ENCODE assay signal across 14 cellular contexts in genomic region chr3:46500631-46501377, GRCh38. TPM values are rescaled to one million over a fixed set of nuclear protein-coding genes. Genes with fewer than 3 reads are reported as not detected.
A peak's percentile ranks its signal among the peaks of the same experiment; 100 is the strongest.
DNase-seq lines count a peak whose midpoint lies in the region; ATAC-seq, FAIRE-seq and TF ChIP-seq lines count a peak whose summit lies in the region.
"Had no signal": no experiment of that assay in that cellular context is flagged by ENCODE, and none has a peak within 500 bp of the region (broad histone marks: within the 10 kb centered on the region; RNA-seq: fewer than 3 reads in every experiment).

No MANE protein-coding gene starts in this region.

- TF ChIP-seq POLR2A in GM12892 (IDR thresholded peaks at IDR 0.05; ENCODE audit: low read depth, low read length), result no peak
- TF ChIP-seq POLR2A in NB4 (IDR thresholded peaks at IDR 0.05; ENCODE audit: extremely low read depth, insufficient read length), result no peak

- peaks cover 16% of the 10 kb centered on the region for H3K4me1 Mint-ChIP-seq in stimulated activated effector memory CD8-positive, alpha-beta T cell treated with anti-CD3 and anti-CD28 coated beads, Interleukin-12 subunit alpha, Interleukin-12 subunit beta, amount 100 ng/mL, for 72 hours

- H3K36me3 Mint-ChIP-seq in stimulated activated effector memory CD8-positive, alpha-beta T cell treated with anti-CD3 and anti-CD28 coated beads, Interleukin-12 subunit alpha, Interleukin-12 subunit beta, amount 100 ng/mL, for 72 hours, result no peaks in the 10 kb centered on the region
- H3K36me3 Mint-ChIP-seq: IgD-negative memory B cell had no signal

- no peak overlapping the region for H3K4me3 Mint-ChIP-seq in stimulated activated effector memory CD8-positive, alpha-beta T cell treated with anti-CD3 and anti-CD28 coated beads, Interleukin-12 subunit alpha, Interleukin-12 subunit beta, amount 100 ng/mL, for 72 hours
- H3K4me3 Mint-ChIP-seq: activated T-cell treated with anti-CD3 and anti-CD28 coated beads, Interleukin-2, amount 50 U/mL, for 72 hours; nephron progenitor cell had no signal

- intact Hi-C loops in Right ventricle myocardium inferior (cut with DNase I), result no loop called here

- no peak for ATAC-seq in stimulated activated effector memory CD8-positive, alpha-beta T cell treated with anti-CD3 and anti-CD28 coated beads, Interleukin-12 subunit alpha, Interleukin-12 subunit beta, amount 100 ng/mL, for 72 hours
- no peak for ATAC-seq in Right ventricle myocardium inferior
- no peak for ATAC-seq in HG02981 (IDR thresholded peaks at IDR 0.05; ENCODE audit: unreplicated experiment)
- ATAC-seq: activated T-cell treated with anti-CD3 and anti-CD28 coated beads, Interleukin-2, amount 50 U/mL, for 72 hours had no signal

- H3K9me3 Mint-ChIP-seq in stimulated activated effector memory CD8-positive, alpha-beta T cell treated with anti-CD3 and anti-CD28 coated beads, Interleukin-12 subunit alpha, Interleukin-12 subunit beta, amount 100 ng/mL, for 72 hours, result peaks cover 3% of the 10 kb centered on the region

- peak overlapping the region; percentile 8 for H3K27ac Mint-ChIP-seq in stimulated activated effector memory CD8-positive, alpha-beta T cell treated with anti-CD3 and anti-CD28 coated beads, Interleukin-12 subunit alpha, Interleukin-12 subunit beta, amount 100 ng/mL, for 72 hours
- H3K27ac Mint-ChIP-seq: activated T-cell treated with anti-CD3 and anti-CD28 coated beads, Interleukin-2, amount 50 U/mL, for 72 hours; IgD-negative memory B cell; nephron progenitor cell had no signal

- DNase-seq in GM12892 (ENCODE audit: insufficient read length), result no peak
- DNase-seq in NB4 (ENCODE audit: low read depth), result peak; percentile 20
- peak; percentile 16 for DNase-seq in epithelial cell of esophagus (ENCODE audit: low read depth)
- DNase-seq in stimulated activated effector memory CD8-positive, alpha-beta T cell treated with anti-CD3 and anti-CD28 coated beads, Interleukin-12 subunit alpha, Interleukin-12 subunit beta, amount 100 ng/mL, for 72 hours (ENCODE audit: low spot score in 2 of 2), result peak in 1 of 2 donors; percentile 41
- no peak for DNase-seq in NCI-H2227 treated with DMSO at 0.1 percent for 48 hours (lab: John Stamatoyannopoulos, UW)
- no peak for DNase-seq in Right ventricle myocardium inferior (ENCODE audit: missing footprints)
- DNase-seq: activated T-cell treated with anti-CD3 and anti-CD28 coated beads, Interleukin-2, amount 50 U/mL, for 72 hours; NCI-H446; nephron progenitor cell; SHP77 treated with DMSO at 0.1 percent for 48 hours had no signal

- H3K4me3 ChIP-seq in NB4 (ENCODE audit: low read depth, low read length) (no peak overlapping the region), epithelial cell of esophagus (ENCODE audit: low read length) (no peak overlapping the region)
- H3K4me3 ChIP-seq: breast epithelium had no signal

- FAIRE-seq in GM12892 (lab: Jason Lieb, UNC), result peak; percentile 53
- FAIRE-seq: islet of Langerhans had no signal

- TF ChIP-seq CTCF in NB4 (IDR thresholded peaks at IDR 0.05; ENCODE audit: low read depth, low read length), result no peak
- no peak for TF ChIP-seq CTCF in epithelial cell of esophagus (IDR thresholded peaks at IDR 0.05; ENCODE audit: insufficient read depth, low read depth, low read length, missing control alignments)

RNA-seq across cellular contexts. Expression of gene RTP3, which starts 3.0 kb away (rescaled TPM):
- not detected for polyA plus RNA-seq in GM12892 (2012; ENCODE audit: missing spikeins)
- not detected for total RNA-seq in Right ventricle myocardium inferior
- total RNA-seq: activated T-cell treated with anti-CD3 and anti-CD28 coated beads, Interleukin-2, amount 50 U/mL, for 72 hours; breast epithelium had no signal
- polyA plus RNA-seq: IgD-negative memory B cell had no signal

RNA-seq across cellular contexts. Expression of gene LTF, which starts 36.1 kb away (rescaled TPM):
- not detected for polyA plus RNA-seq in GM12892 (2012; ENCODE audit: missing spikeins)
- total RNA-seq in Right ventricle myocardium inferior, result 4.8 TPM
- total RNA-seq: activated T-cell treated with anti-CD3 and anti-CD28 coated beads, Interleukin-2, amount 50 U/mL, for 72 hours had no signal
- polyA plus RNA-seq: IgD-negative memory B cell had no signal

Comparison
In these comparisons a context has a peak if more than half of its experiments do, and no peak if none do; other contexts are left out.
1. DNase-seq: peak in NB4 (single experiment) and epithelial cell of esophagus (single experiment); none in GM12892 (single experiment), NCI-H2227 treated with DMSO at 0.1 percent for 48 hours (single experiment) and Right ventricle myocardium inferior (single experiment).